8 cellular contexts compared by ENCODE assay signal in genomic region chr19:12564016-12564664, GRCh38. TPM values are rescaled to one million over a fixed set of nuclear protein-coding genes. Genes with fewer than 3 reads are reported as not detected.
A peak's percentile ranks its signal among the peaks of the same experiment; 100 is the strongest.
DNase-seq lines count a peak whose midpoint lies in the region; ATAC-seq and TF ChIP-seq lines count a peak whose summit lies in the region.

No MANE protein-coding gene starts in this region.

- H3K27ac ChIP-seq in ovary (no peak overlapping the region), thyroid gland (no peak overlapping the region)

- no peak overlapping the region for H3K4me3 ChIP-seq in GM06990 (replicated peaks; ENCODE audit: low read depth, low read length)
- no peak overlapping the region for H3K4me3 ChIP-seq in ovary
- H3K4me3 ChIP-seq in thyroid gland (replicated peaks in 1 of 3): no peak overlapping the region

- TF ChIP-seq EP300 in ovary (IDR thresholded peaks at IDR 0.05): no peak

- H3K27me3 ChIP-seq in GM06990 (replicated peaks; ENCODE audit: control insufficient read depth, insufficient read depth, low read length) (no peaks in the 10 kb centered on the region), ovary (no peaks in the 10 kb centered on the region), thyroid gland (no peaks in the 10 kb centered on the region)

- H3K9me3 ChIP-seq in ovary (no peaks in the 10 kb centered on the region), thyroid gland (no peaks in the 10 kb centered on the region)

- intact Hi-C loops in ovary (cut with DNase I): loop anchor here in 1 of 4 donors (10.0 kb wide), 1 partner anchor 101 kb away; the partner anchor contains the start of genes MAN2B1 and WDR83
- intact Hi-C loops in thyroid gland (cut with DNase I): loop anchor here (2.0 to 10.0 kb wide), 2 partner anchors 103 to 281 kb away; partner anchors contain the start of genes MAN2B1 and WDR83

- 18% methylated on average over 19 of the region's 19 CpGs for WGBS in ovary, 3 donors
- 18 to 19% methylated on average over 19 of the region's 19 CpGs for WGBS in thyroid gland, 2 donors

- TF ChIP-seq CTCF in GM06990 (IDR thresholded peaks at IDR 0.05; ENCODE audit: insufficient read depth, low read length, poor library complexity, severe bottlenecking) (peak; percentile 97), ovary (IDR thresholded peaks at IDR 0.05) (peak; percentile 71 to 86 (median 73)), thyroid gland (IDR thresholded peaks at IDR 0.05) (peak; percentile 85 to 97 (median 96))

- peak; percentile 78 for DNase-seq in GM06990 (ENCODE audit: extremely low read depth, insufficient read length)
- DNase-seq in NCI-H128 (lab: John Stamatoyannopoulos, UW; ENCODE audit: unreplicated experiment): peak; percentile 78
- DNase-seq in activated naive CD4-positive, alpha-beta T cell treated with Interleukin-2 at 50 U/mL for 16 hours: peak; percentile 93
- DNase-seq in globus pallidus (ENCODE audit: low spot score): peak; percentile 91
- DNase-seq in ovary: peak; percentile 76 to 92 (median 87)
- peak; percentile 90 to 92 for DNase-seq in thyroid gland

- peak; percentile 98 for ATAC-seq in SK-N-SH treated with all-trans-retinoic acid at 6 μM for 48 hours
- ATAC-seq in GM21723 (IDR thresholded peaks at IDR 0.05; ENCODE audit: unreplicated experiment): no peak

- TF ChIP-seq POLR2A in ovary (IDR thresholded peaks at IDR 0.05) (no peak), thyroid gland (IDR thresholded peaks at IDR 0.05) (no peak)

- H3K36me3 ChIP-seq in GM06990 (ENCODE audit: control insufficient read depth, insufficient read depth, low read length): no peaks in the 10 kb centered on the region
- H3K36me3 ChIP-seq in ovary: no peaks in the 10 kb centered on the region
- no peaks in the 10 kb centered on the region for H3K36me3 ChIP-seq in thyroid gland

- H3K4me1 ChIP-seq in ovary (ENCODE audit: insufficient read depth): no peaks in the 10 kb centered on the region
- no peaks in the 10 kb centered on the region for H3K4me1 ChIP-seq in thyroid gland

TF ChIP-seq in SK-N-SH treated with all-trans-retinoic acid at 6 μM for 48 hours, 23 proteins besides CTCF, POLR2A, EP300 and RAD21:
- TF ChIP-seq TSHZ2 (CRISPR knock-in tag; IDR thresholded peaks at IDR 0.05) (no peak), ZFP3 (CRISPR knock-in tag; IDR thresholded peaks at IDR 0.05) (no peak), CSDC2 (CRISPR knock-in tag; IDR thresholded peaks at IDR 0.05) (no peak), GLIS3 (CRISPR knock-in tag; IDR thresholded peaks at IDR 0.05) (no peak), ISL1 (CRISPR knock-in tag; IDR thresholded peaks at IDR 0.05) (no peak), PPARA (CRISPR knock-in tag; IDR thresholded peaks at IDR 0.05; ENCODE audit: borderline replicate concordance) (no peak), ZC3H10 (CRISPR knock-in tag; IDR thresholded peaks at IDR 0.05) (no peak), TOX (CRISPR knock-in tag; IDR thresholded peaks at IDR 0.05; ENCODE audit: borderline replicate concordance) (no peak)
TF ChIP-seq in SK-N-SH treated with all-trans-retinoic acid at 6 μM for 48 hours: peak in this region for 0.

RNA-seq across cellular contexts. Expression of gene ZNF564, which starts 12.9 kb away (rescaled TPM):
- total RNA-seq in ovary (10 to 100 TPM in 6 of 7 donors, 1 to 10 TPM in 1; 7.9 to 23.2 (median 16.6) TPM), thyroid gland (10 to 100 TPM; 19.4 to 27.3 (median 23.9) TPM)
- polyA plus RNA-seq in ovary: 1 to 10 TPM; 7.2 to 8.8 TPM

RNA-seq across cellular contexts. Expression of gene ZNF490, which starts 46.5 kb away (rescaled TPM):
- 10 to 100 TPM in 1 of 7 donors, 1 to 10 TPM in 6; 5.3 to 12.5 (median 7.2) TPM for total RNA-seq in ovary
- polyA plus RNA-seq in ovary: 1 to 10 TPM in 1 of 2 donors, under 1 TPM in 1; 0.98 to 3.7 TPM
- 10 to 100 TPM; 11.3 to 28.9 (median 17.5) TPM for total RNA-seq in thyroid gland

RNA-seq across cellular contexts. Expression of gene ZNF791, which starts 46.6 kb away (rescaled TPM):
- total RNA-seq in ovary (10 to 100 TPM; 16.4 to 44.3 (median 35.2) TPM), thyroid gland (10 to 100 TPM; 37.8 to 44.9 (median 39.5) TPM)
- 10 to 100 TPM; 13.6 to 21.7 TPM for polyA plus RNA-seq in ovary
